Comparison of ENCODE assay signal across 8 cellular contexts in the genomic region with DNA sequence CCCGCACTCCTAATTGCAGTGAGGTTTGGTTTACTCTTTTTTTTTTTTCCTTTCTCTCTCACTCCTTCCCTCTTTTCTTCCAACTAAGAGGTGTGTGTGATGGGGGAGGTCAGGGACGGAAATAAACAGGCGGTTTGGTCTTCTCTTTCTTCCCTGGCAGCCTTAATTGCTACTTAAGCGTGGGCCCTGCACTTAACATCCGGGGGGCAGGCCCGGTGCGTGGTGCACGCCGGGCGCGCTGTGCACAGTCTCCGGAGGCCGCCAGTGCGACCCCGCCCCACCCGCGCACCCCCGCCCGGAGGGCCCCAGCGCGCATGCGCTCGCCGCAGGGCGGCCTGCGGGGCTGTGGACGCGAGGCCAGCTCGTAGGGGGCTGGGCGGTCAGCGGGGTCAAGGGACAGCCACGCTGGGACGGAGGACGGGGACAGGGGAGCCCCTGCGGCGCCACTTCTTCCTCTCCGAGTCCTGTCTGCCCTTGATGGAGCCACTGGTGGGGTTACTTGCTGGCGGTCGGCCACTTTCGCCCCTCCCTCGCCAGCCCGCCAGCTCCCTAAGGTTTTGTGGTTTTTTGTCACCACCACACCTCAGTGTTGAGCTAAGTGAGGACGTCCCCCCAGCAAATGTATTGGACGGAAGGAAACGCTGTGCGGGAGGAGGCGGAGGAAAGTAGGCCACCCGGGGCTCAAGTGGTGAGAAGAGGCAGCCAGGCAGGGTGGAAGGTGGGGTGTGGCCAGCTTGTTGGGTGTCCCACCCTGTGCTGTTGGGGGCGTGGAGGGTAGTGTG.
DNase-seq lines count a peak whose midpoint lies in the region; ATAC-seq and TF ChIP-seq lines count a peak whose summit lies in the region.

No MANE protein-coding gene starts in this region.

- ATAC-seq in DND-41 (ENCODE audit: insufficient read depth, low read depth) (peak; percentile 99), HG02678 (IDR thresholded peaks at IDR 0.05; ENCODE audit: unreplicated experiment) (peak; percentile 85)
- ATAC-seq in naive thymus-derived CD4-positive, alpha-beta T cell, result peak; percentile 97
- peak; percentile 98 for ATAC-seq in stimulated activated naive B cell treated with anti-CD40 and anti-IgM and Interleukin-4, amounts not matched to agents 10 μg/mL and 1 μg/mL and 100 μg/mL, for 72 hours (replicated peaks)

- intact Hi-C loops in naive thymus-derived CD4-positive, alpha-beta T cell (cut with micrococcal nuclease), result loop anchor here (1.0 to 5.0 kb wide), 9 partner anchors 16 to 765 kb away; a partner anchor contains a TSS

- peak overlapping the region; percentile 90 to 99 (median 98) for H3K27ac Mint-ChIP-seq in naive thymus-derived CD4-positive, alpha-beta T cell
- H3K27ac Mint-ChIP-seq in stimulated activated naive B cell treated with anti-CD40 and anti-IgM and Interleukin-4, amounts not matched to agents 10 μg/mL and 1 μg/mL and 100 μg/mL, for 72 hours, result peak overlapping the region; percentile 95

- peak; percentile 90 for DNase-seq in DND-41
- DNase-seq in NCI-H524 treated with DMSO at 0.1 percent for 48 hours (lab: John Stamatoyannopoulos, UW), result peak; percentile 34
- peak; percentile 42 for DNase-seq in activated CD8-positive, alpha-beta memory T cell treated with anti-CD3 and anti-CD28 coated beads, Interleukin-2, amount 50 U/mL, for 24 hours (ENCODE audit: extremely low read depth)
- DNase-seq in epithelial cell of proximal tubule (ENCODE audit: low read depth), result no peak
- DNase-seq in naive thymus-derived CD4-positive, alpha-beta T cell, result peak; percentile 68 to 91 (median 84)
- DNase-seq in stimulated activated naive B cell treated with anti-CD40 and anti-IgM and Interleukin-4, amounts not matched to agents 10 μg/mL and 1 μg/mL and 100 μg/mL, for 72 hours, result peak; percentile 75
- no peak for DNase-seq in T1000 (lab: John Stamatoyannopoulos, UW)

- no peaks in the 10 kb centered on the region for H3K27me3 ChIP-seq in DND-41 (ENCODE audit: insufficient read depth, low read length, poor library complexity)
- H3K27me3 ChIP-seq in naive thymus-derived CD4-positive, alpha-beta T cell (ENCODE audit: control insufficient read depth in 2 of 2, insufficient read depth in 2 of 2, low read length in 2 of 2), result no peaks in the 10 kb centered on the region

- H3K9me3 Mint-ChIP-seq in naive thymus-derived CD4-positive, alpha-beta T cell, result peaks cover 0 to 4% (median 0%) of the 10 kb centered on the region in 11 donors
- H3K9me3 Mint-ChIP-seq in stimulated activated naive B cell treated with anti-CD40 and anti-IgM and Interleukin-4, amounts not matched to agents 10 μg/mL and 1 μg/mL and 100 μg/mL, for 72 hours, result peaks cover 2 to 4% of the 10 kb centered on the region in 2 donors

- H3K79me2 ChIP-seq in DND-41 (ENCODE audit: insufficient read depth, low read length), result no peaks in the 10 kb centered on the region

- H3K27ac ChIP-seq in DND-41 (ENCODE audit: low read length), result peak overlapping the region; percentile 94
- peak overlapping the region; percentile 80 for H3K27ac ChIP-seq in naive thymus-derived CD4-positive, alpha-beta T cell (ENCODE audit: low read depth, low read length)

- peak overlapping the region; percentile 91 for H2AFZ ChIP-seq in DND-41 (ENCODE audit: low read depth, low read length)

- peaks cover 0 to 10% (median 4%) of the 10 kb centered on the region in 5 donors for H3K36me3 Mint-ChIP-seq in naive thymus-derived CD4-positive, alpha-beta T cell
- H3K36me3 Mint-ChIP-seq in stimulated activated naive B cell treated with anti-CD40 and anti-IgM and Interleukin-4, amounts not matched to agents 10 μg/mL and 1 μg/mL and 100 μg/mL, for 72 hours, result peaks cover 3 to 8% of the 10 kb centered on the region in 2 donors

- peak overlapping the region; percentile 63 for H3K9ac ChIP-seq in DND-41 (ENCODE audit: low read depth, low read length)

- POLR2A ChIA-PET in naive thymus-derived CD4-positive, alpha-beta T cell (lab: Charles Lee), result interaction anchor here (0.8 to 2.5 kb wide), 9 partner anchors 10 to 230 kb away, joined by 3 to 10 read pairs (median 4); a partner anchor contains a TSS

- no peaks in the 10 kb centered on the region for H4K20me1 ChIP-seq in DND-41 (ENCODE audit: insufficient read depth, low read length)

- H3K36me3 ChIP-seq in DND-41 (ENCODE audit: insufficient read depth, low read length), result no peaks in the 10 kb centered on the region
- no peaks in the 10 kb centered on the region for H3K36me3 ChIP-seq in naive thymus-derived CD4-positive, alpha-beta T cell (ENCODE audit: control insufficient read depth in 2 of 3, insufficient read depth in 3 of 3, low read length in 3 of 3)

- H3K4me2 ChIP-seq in DND-41 (ENCODE audit: insufficient read depth, low read length), result peak overlapping the region; percentile 84

- CTCF ChIA-PET in naive thymus-derived CD4-positive, alpha-beta T cell (lab: Charles Lee), result interaction anchor here (0.8 to 1.2 kb wide), 2 partner anchors 41 to 325 kb away, joined by 3 to 7 read pairs; no protein-coding TSS in a partner anchor

- peaks cover 32 to 64% (median 58%) of the 10 kb centered on the region in 7 donors for H3K4me1 Mint-ChIP-seq in naive thymus-derived CD4-positive, alpha-beta T cell
- peaks cover 18 to 42% of the 10 kb centered on the region in 2 donors for H3K4me1 Mint-ChIP-seq in stimulated activated naive B cell treated with anti-CD40 and anti-IgM and Interleukin-4, amounts not matched to agents 10 μg/mL and 1 μg/mL and 100 μg/mL, for 72 hours

- peaks cover 29% of the 10 kb centered on the region for H3K4me1 ChIP-seq in DND-41 (ENCODE audit: insufficient read depth, low read length)
- H3K4me1 ChIP-seq in naive thymus-derived CD4-positive, alpha-beta T cell (ENCODE audit: control insufficient read depth in 2 of 2, insufficient read depth in 2 of 2, low read length in 2 of 2), result peaks cover 21 to 49% of the 10 kb centered on the region in 2 donors

- no peaks in the 10 kb centered on the region for H3K9me3 ChIP-seq in DND-41 (ENCODE audit: insufficient read depth, low read length, severe bottlenecking)
- H3K9me3 ChIP-seq in naive thymus-derived CD4-positive, alpha-beta T cell (ENCODE audit: control insufficient read depth in 2 of 3, low read length in 3 of 3), result no peaks in the 10 kb centered on the region

- no peak for TF ChIP-seq CTCF in DND-41 (IDR thresholded peaks at IDR 0.05; ENCODE audit: borderline replicate concordance, extremely low read depth, low read length, poor library complexity, severe bottlenecking)
- TF ChIP-seq CTCF in epithelial cell of proximal tubule (conservative IDR thresholded peaks at IDR 0.05; ENCODE audit: low read depth, low read length), result no peak

- H3K4me3 ChIP-seq in DND-41 (ENCODE audit: low read depth in 1 of 2, low read length in 2 of 2) (peak overlapping the region; percentile 10 to 60; a peak in 3 of 4 replicates), epithelial cell of proximal tubule (ENCODE audit: low read depth, low read length) (peak overlapping the region; percentile 37)
- peak overlapping the region; percentile 72 for H3K4me3 ChIP-seq in naive thymus-derived CD4-positive, alpha-beta T cell (ENCODE audit: low read length)

- no peaks in the 10 kb centered on the region for H3K27me3 Mint-ChIP-seq in naive thymus-derived CD4-positive, alpha-beta T cell
- peaks cover 10 to 16% of the 10 kb centered on the region in 2 donors for H3K27me3 Mint-ChIP-seq in stimulated activated naive B cell treated with anti-CD40 and anti-IgM and Interleukin-4, amounts not matched to agents 10 μg/mL and 1 μg/mL and 100 μg/mL, for 72 hours

- H3K4me3 Mint-ChIP-seq in naive thymus-derived CD4-positive, alpha-beta T cell, result peak overlapping the region; percentile 67 to 90 (median 86)
- peak overlapping the region; percentile 86 to 87 for H3K4me3 Mint-ChIP-seq in stimulated activated naive B cell treated with anti-CD40 and anti-IgM and Interleukin-4, amounts not matched to agents 10 μg/mL and 1 μg/mL and 100 μg/mL, for 72 hours

Comparison
In these comparisons a context has a peak if more than half of its experiments do, and no peak if none do; other contexts are left out.
1. DNase-seq: peak in DND-41 (single experiment), NCI-H524 treated with DMSO at 0.1 percent for 48 hours (single experiment), activated CD8-positive, alpha-beta memory T cell treated with anti-CD3 and anti-CD28 coated beads, Interleukin-2, amount 50 U/mL, for 24 hours (single experiment), naive thymus-derived CD4-positive, alpha-beta T cell (9 of 9) and stimulated activated naive B cell treated with anti-CD40 and anti-IgM and Interleukin-4, amounts not matched to agents 10 μg/mL and 1 μg/mL and 100 μg/mL, for 72 hours (single experiment); none in epithelial cell of proximal tubule (single experiment) and T1000 (single experiment).
2. Peak in every context shown above with its lines, with median percentiles within 50 percentile points of each other: ATAC-seq and H3K4me3 ChIP-seq.